Comparison of ENCODE assay signal across 8 cellular contexts in genomic region chr5:159100022-159100927, GRCh38. TPM values are rescaled to one million over a fixed set of nuclear protein-coding genes. Genes with fewer than 3 reads are reported as not detected.
DNase-seq lines count a peak whose midpoint lies in the region; ATAC-seq and TF ChIP-seq lines count a peak whose summit lies in the region.

No MANE protein-coding gene starts in this region.

- POLR2A ChIA-PET in CD8-positive, alpha-beta memory T cell (lab: Charles Lee): no interaction called here

- H4K20me1 ChIP-seq in OCI-LY3 (ENCODE audit: insufficient read depth, low read length) (no peaks in the 10 kb centered on the region), neural progenitor cell (ENCODE audit: low read depth) (peaks cover 42% of the 10 kb centered on the region)

- CTCF ChIA-PET in CD8-positive, alpha-beta memory T cell (lab: Charles Lee): interaction anchor here (1.2 kb wide), 1 partner anchor 10 kb away, joined by 3 read pairs; no protein-coding TSS in a partner anchor

- H3K79me2 ChIP-seq in OCI-LY3 (ENCODE audit: low read length) (peaks cover 81% of the 10 kb centered on the region), neural progenitor cell (ENCODE audit: low read depth) (no peaks in the 10 kb centered on the region)

- H3K4me2 ChIP-seq in OCI-LY3 (ENCODE audit: low read length) (peak overlapping the region; percentile 81), neural progenitor cell (peak overlapping the region; percentile 98)

- peaks cover 41 to 69% of the 10 kb centered on the region in 2 donors for H3K27me3 Mint-ChIP-seq in CD8-positive, alpha-beta memory T cell
- H3K27me3 Mint-ChIP-seq in neural progenitor cell (ENCODE audit: insufficient read depth, low read depth): peaks cover 44% of the 10 kb centered on the region
- H3K27me3 Mint-ChIP-seq in stimulated activated naive CD8-positive, alpha-beta T cell treated with anti-CD3 and anti-CD28 coated beads, Interleukin-15, amount 100 ng/mL, for 72 hours: peaks cover 82% of the 10 kb centered on the region

- no peaks in the 10 kb centered on the region for H3K9me3 Mint-ChIP-seq in CD8-positive, alpha-beta memory T cell
- peaks cover 3% of the 10 kb centered on the region for H3K9me3 Mint-ChIP-seq in neural progenitor cell
- no peaks in the 10 kb centered on the region for H3K9me3 Mint-ChIP-seq in stimulated activated naive CD8-positive, alpha-beta T cell treated with anti-CD3 and anti-CD28 coated beads, Interleukin-15, amount 100 ng/mL, for 72 hours

- H3K27ac Mint-ChIP-seq in CD8-positive, alpha-beta memory T cell: peak overlapping the region in 7 of 8 donors; percentile 61 to 91 (median 74)
- H3K27ac Mint-ChIP-seq in neural progenitor cell: peak overlapping the region; percentile 93
- no peak overlapping the region for H3K27ac Mint-ChIP-seq in stimulated activated naive CD8-positive, alpha-beta T cell treated with anti-CD3 and anti-CD28 coated beads, Interleukin-15, amount 100 ng/mL, for 72 hours

- peak overlapping the region; percentile 82 to 96 (median 89) for H3K4me3 Mint-ChIP-seq in CD8-positive, alpha-beta memory T cell
- H3K4me3 Mint-ChIP-seq in neural progenitor cell: peak overlapping the region; percentile 86
- peak overlapping the region; percentile 83 to 91 for H3K4me3 Mint-ChIP-seq in stimulated activated naive CD8-positive, alpha-beta T cell treated with anti-CD3 and anti-CD28 coated beads, Interleukin-15, amount 100 ng/mL, for 72 hours

- peak; percentile 57 for ATAC-seq in GM19468 (IDR thresholded peaks at IDR 0.05; ENCODE audit: extremely low read depth, unreplicated experiment)
- ATAC-seq in stimulated activated naive CD8-positive, alpha-beta T cell treated with anti-CD3 and anti-CD28 coated beads, Interleukin-15, amount 100 ng/mL, for 72 hours: peak; percentile 75

- peak; percentile 74 to 84 (median 79) for DNase-seq in CD8-positive, alpha-beta memory T cell
- DNase-seq in HS-27A (ENCODE audit: low read depth): peak; percentile 67
- peak; percentile 71 for DNase-seq in activated T-helper 9 cell treated with anti-CD3 and anti-CD28 coated beads, Interleukin-2, amount 50 U/mL, for 16 hours (ENCODE audit: low read depth)
- DNase-seq in fibroblast of villous mesenchyme (ENCODE audit: low read depth): peak; percentile 94
- DNase-seq in neural progenitor cell (ENCODE audit: low spot score): peak; percentile 97
- peak; percentile 82 to 83 for DNase-seq in stimulated activated naive CD8-positive, alpha-beta T cell treated with anti-CD3 and anti-CD28 coated beads, Interleukin-15, amount 100 ng/mL, for 72 hours

- H3F3A ChIP-seq in neural progenitor cell (ENCODE audit: low read depth): peaks cover 36% of the 10 kb centered on the region

- peak overlapping the region; percentile 84 for H3K9ac ChIP-seq in OCI-LY3 (ENCODE audit: low read length)
- no peak overlapping the region for H3K9ac ChIP-seq in neural progenitor cell

- H3K4me3 ChIP-seq in CD8-positive, alpha-beta memory T cell (ENCODE audit: low read length): peak overlapping the region; percentile 69
- peak overlapping the region; percentile 95 for H3K4me3 ChIP-seq in OCI-LY3 (ENCODE audit: low read length)
- H3K4me3 ChIP-seq in fibroblast of villous mesenchyme (ENCODE audit: low read depth, low read length): peak overlapping the region; percentile 75
- peak overlapping the region; percentile 57 for H3K4me3 ChIP-seq in neural progenitor cell

- peaks cover 37% of the 10 kb centered on the region for H3K27me3 ChIP-seq in CD8-positive, alpha-beta memory T cell (ENCODE audit: insufficient read depth, low read length, poor library complexity, severe bottlenecking)
- no peaks in the 10 kb centered on the region for H3K27me3 ChIP-seq in OCI-LY3 (ENCODE audit: low read depth, low read length)
- peaks cover 92% of the 10 kb centered on the region for H3K27me3 ChIP-seq in neural progenitor cell

- TF ChIP-seq CTCF in OCI-LY3 (IDR thresholded peaks at IDR 0.05; ENCODE audit: low read depth, low read length) (no peak), fibroblast of villous mesenchyme (IDR thresholded peaks at IDR 0.05; ENCODE audit: insufficient read depth, low read depth, low read length) (no peak), neural progenitor cell (IDR thresholded peaks at IDR 0.05) (no peak)

- peaks cover 22% of the 10 kb centered on the region for H3K4me1 ChIP-seq in CD8-positive, alpha-beta memory T cell (ENCODE audit: insufficient read depth, low read length)
- peaks cover 48% of the 10 kb centered on the region for H3K4me1 ChIP-seq in OCI-LY3 (ENCODE audit: low read length)
- peaks cover 40% of the 10 kb centered on the region for H3K4me1 ChIP-seq in neural progenitor cell

- H3K27ac ChIP-seq in CD8-positive, alpha-beta memory T cell (ENCODE audit: low read depth, low read length): no peak overlapping the region
- H3K27ac ChIP-seq in OCI-LY3 (ENCODE audit: low read length): peak overlapping the region; percentile 86
- no peak overlapping the region for H3K27ac ChIP-seq in neural progenitor cell

- H3K36me3 Mint-ChIP-seq in CD8-positive, alpha-beta memory T cell: peaks cover 0 to 3% (median 0%) of the 10 kb centered on the region in 3 donors
- H3K36me3 Mint-ChIP-seq in neural progenitor cell: no peaks in the 10 kb centered on the region

- peaks cover 42 to 53% (median 44%) of the 10 kb centered on the region in 3 donors for H3K4me1 Mint-ChIP-seq in CD8-positive, alpha-beta memory T cell
- H3K4me1 Mint-ChIP-seq in neural progenitor cell: peaks cover 60% of the 10 kb centered on the region
- H3K4me1 Mint-ChIP-seq in stimulated activated naive CD8-positive, alpha-beta T cell treated with anti-CD3 and anti-CD28 coated beads, Interleukin-15, amount 100 ng/mL, for 72 hours: peaks cover 48% of the 10 kb centered on the region

- H3K9me3 ChIP-seq in CD8-positive, alpha-beta memory T cell (ENCODE audit: low read length): no peaks in the 10 kb centered on the region
- H3K9me3 ChIP-seq in OCI-LY3 (ENCODE audit: insufficient read depth, low read length): no peaks in the 10 kb centered on the region; the same call in 1 of the 2 replicates
- no peaks in the 10 kb centered on the region for H3K9me3 ChIP-seq in neural progenitor cell (ENCODE audit: low read depth)

- no peak overlapping the region for H2AFZ ChIP-seq in OCI-LY3 (ENCODE audit: low read depth, low read length)
- H2AFZ ChIP-seq in neural progenitor cell (replicated peaks): peak overlapping the region; percentile 73

- no peaks in the 10 kb centered on the region for H3K36me3 ChIP-seq in CD8-positive, alpha-beta memory T cell (ENCODE audit: insufficient read depth, low read length)
- peaks cover 14% of the 10 kb centered on the region for H3K36me3 ChIP-seq in OCI-LY3 (replicated peaks; ENCODE audit: low read depth, low read length)
- no peaks in the 10 kb centered on the region for H3K36me3 ChIP-seq in neural progenitor cell

RNA-seq across cellular contexts. Expression of gene EBF1, which starts 0.6 kb away (rescaled TPM):
- under 1 TPM in 1 of 2 experiments, not detected in 1; 0.18 TPM for total RNA-seq in CD8-positive, alpha-beta memory T cell
- polyA plus RNA-seq in CD8-positive, alpha-beta memory T cell: not detected
- total RNA-seq in fibroblast of villous mesenchyme (8.1 and 9.1 TPM in 2 replicates), neural progenitor cell (ENCODE audit: low replicate concordance) (0.19 and 0.56 TPM in 2 replicates)

Comparison
In these comparisons a context has a peak if more than half of its experiments do, and no peak if none do; other contexts are left out.
1. H3K27ac Mint-ChIP-seq: peak in CD8-positive, alpha-beta memory T cell (7 of 8) and neural progenitor cell (single experiment); none in stimulated activated naive CD8-positive, alpha-beta T cell treated with anti-CD3 and anti-CD28 coated beads, Interleukin-15, amount 100 ng/mL, for 72 hours (0 of 2).
2. Peak in every context shown above with its lines, with median percentiles within 50 percentile points of each other: DNase-seq, H3K4me3 ChIP-seq and H3K4me3 Mint-ChIP-seq.